Comparison of ENCODE assay signal across 12 cellular contexts in genomic region chr9:33142531-33142930, GRCh38. TPM values are rescaled to one million over a fixed set of nuclear protein-coding genes. Genes with fewer than 3 reads are reported as not detected.
DNase-seq lines count a peak whose midpoint lies in the region; ATAC-seq and TF ChIP-seq lines count a peak whose summit lies in the region.
"Had no signal": no experiment of that assay in that cellular context is flagged by ENCODE, and none has a peak within 500 bp of the region (broad histone marks: within the 10 kb centered on the region; RNA-seq: fewer than 3 reads in every experiment).

No MANE protein-coding gene starts in this region.

- no peaks in the 10 kb centered on the region for H3K27me3 Mint-ChIP-seq in T-helper 2 cell treated with Interferon-gamma antibody and Interleukin-4, amounts not matched to agents 5 μg/mL and 100 μg/mL, for 36 hours (ENCODE audit: low read depth)
- H3K27me3 Mint-ChIP-seq in nephron (ENCODE audit: low read depth) = no peaks in the 10 kb centered on the region

- in situ Hi-C loops in HAP-1 (cut with MboI; ENCODE audit: low sequenced_read_pairs) = no loop called here

- DNase-seq in T-helper 2 cell treated with Interferon-gamma antibody and Interleukin-4, amounts not matched to agents 5 μg/mL and 100 μg/mL, for 36 hours (ENCODE audit: low spot score) = no peak
- DNase-seq in body of pancreas (no peak), HAP-1 (ENCODE audit: low spot score in 2 of 2) (no peak), caudate nucleus (lab: John Stamatoyannopoulos, UW) (no peak)
- DNase-seq in stimulated activated CD4-positive, alpha-beta T cell treated with anti-CD3 and anti-CD28 coated beads, Interleukin-15, amount 100 ng/mL, for 24 hours = no peak
- DNase-seq: left cardiac atrium; NCI-H2171 treated with DMSO at 0.1 percent for 48 hours; stimulated activated naive CD4-positive, alpha-beta T cell treated with Interleukin-2 at 50 U/mL for 16 hours had no signal

- ATAC-seq in GM18861 (IDR thresholded peaks at IDR 0.05; ENCODE audit: unreplicated experiment) (peak; percentile 38), GM21576 (IDR thresholded peaks at IDR 0.05; ENCODE audit: unreplicated experiment) (peak; percentile 39), body of pancreas (no peak)
- ATAC-seq: left cardiac atrium had no signal

- H3K4me3 ChIP-seq in body of pancreas (no peak overlapping the region), HAP-1 (no peak overlapping the region)

- TF ChIP-seq CTCF in nephron (IDR thresholded peaks at IDR 0.05; ENCODE audit: unreplicated experiment in 3 of 3) (no peak), body of pancreas (IDR thresholded peaks at IDR 0.05) (no peak)

- H3K4me1 ChIP-seq in body of pancreas (peaks cover 43% of the 10 kb centered on the region), HAP-1 (no peaks in the 10 kb centered on the region)

- peak overlapping the region; percentile 74 for H3K4me3 Mint-ChIP-seq in T-helper 2 cell treated with Interferon-gamma antibody and Interleukin-4, amounts not matched to agents 5 μg/mL and 100 μg/mL, for 36 hours
- peak overlapping the region in 1 of 3 experiments; percentile 7 for H3K4me3 Mint-ChIP-seq in nephron

- H3K36me3 Mint-ChIP-seq in T-helper 2 cell treated with Interferon-gamma antibody and Interleukin-4, amounts not matched to agents 5 μg/mL and 100 μg/mL, for 36 hours (ENCODE audit: low read depth) = peaks cover 16% of the 10 kb centered on the region
- H3K36me3 Mint-ChIP-seq in nephron (ENCODE audit: low read depth) = peaks cover 3% of the 10 kb centered on the region

- peaks cover 39% of the 10 kb centered on the region for H3K4me1 Mint-ChIP-seq in T-helper 2 cell treated with Interferon-gamma antibody and Interleukin-4, amounts not matched to agents 5 μg/mL and 100 μg/mL, for 36 hours (ENCODE audit: low read depth)
- H3K4me1 Mint-ChIP-seq in nephron = peaks cover 54% of the 10 kb centered on the region

- peak overlapping the region; percentile 89 for H3K27ac Mint-ChIP-seq in T-helper 2 cell treated with Interferon-gamma antibody and Interleukin-4, amounts not matched to agents 5 μg/mL and 100 μg/mL, for 36 hours
- peak overlapping the region; percentile 53 to 95 (median 70) for H3K27ac Mint-ChIP-seq in nephron

- no peaks in the 10 kb centered on the region for H3K27me3 ChIP-seq in body of pancreas
- no peaks in the 10 kb centered on the region for H3K27me3 ChIP-seq in HAP-1 (ENCODE audit: low read depth)

- H3K36me3 ChIP-seq in body of pancreas (replicated peaks in 1 of 2; ENCODE audit: insufficient read depth in 1 of 2, low read depth in 2 of 2) (no peaks in the 10 kb centered on the region), HAP-1 (replicated peaks) (no peaks in the 10 kb centered on the region)

- no peak for TF ChIP-seq POLR2A in body of pancreas (IDR thresholded peaks at IDR 0.05)

- no peaks in the 10 kb centered on the region for H3K9me3 ChIP-seq in body of pancreas
- no peaks in the 10 kb centered on the region for H3K9me3 ChIP-seq in HAP-1

- intact Hi-C loops in body of pancreas (cut with DNase I) = no loop called here

- H3K27ac ChIP-seq in body of pancreas (no peak overlapping the region), caudate nucleus (ENCODE audit: low read depth, low read length) (no peak overlapping the region)
- H3K27ac ChIP-seq: epithelial cell of prostate had no signal

- no peaks in the 10 kb centered on the region for H3K9me3 Mint-ChIP-seq in T-helper 2 cell treated with Interferon-gamma antibody and Interleukin-4, amounts not matched to agents 5 μg/mL and 100 μg/mL, for 36 hours
- no peaks in the 10 kb centered on the region for H3K9me3 Mint-ChIP-seq in nephron

- WGBS in body of pancreas, 2 donors = 84 to 91% methylated on average over 5 of the region's 5 CpGs

RNA-seq across cellular contexts. Expression of gene B4GALT1, which starts 24.6 kb away (rescaled TPM):
- total RNA-seq in body of pancreas = 10 to 100 TPM; 31.3 to 42.3 TPM
